ENCODE assay signal across 27 cellular contexts in genomic region chr5:88613051-88613450, GRCh38.
DNase-seq lines count a peak whose midpoint lies in the region; ATAC-seq and TF ChIP-seq lines count a peak whose summit lies in the region.
"Had no signal": no experiment of that assay in that cellular context is flagged by ENCODE, and none has a peak within 500 bp of the region (broad histone marks: within the 10 kb centered on the region; RNA-seq: fewer than 3 reads in every experiment).

No MANE protein-coding gene starts in this region.

- H3K9me3 Mint-ChIP-seq in glutamatergic neuron (ENCODE audit: unreplicated experiment): peaks cover 2% of the 10 kb centered on the region
- no peaks in the 10 kb centered on the region; the same call in 1 of the 2 replicates for H3K9me3 Mint-ChIP-seq in HFFc6
- H3K9me3 Mint-ChIP-seq in T-helper 2 cell treated with Interferon-gamma antibody and Interleukin-4, amounts not matched to agents 5 μg/mL and 100 μg/mL, for 36 hours: no peaks in the 10 kb centered on the region

- H3K9ac ChIP-seq in GM23248: no peak overlapping the region
- H3K9ac ChIP-seq: BLaER1 had no signal

- H3K27me3 Mint-ChIP-seq in glutamatergic neuron (ENCODE audit: unreplicated experiment): peaks cover 3% of the 10 kb centered on the region
- H3K27me3 Mint-ChIP-seq in HFFc6 (ENCODE audit: insufficient read depth): no peaks in the 10 kb centered on the region
- no peaks in the 10 kb centered on the region for H3K27me3 Mint-ChIP-seq in T-helper 2 cell treated with Interferon-gamma antibody and Interleukin-4, amounts not matched to agents 5 μg/mL and 100 μg/mL, for 36 hours (ENCODE audit: low read depth)

- no peak overlapping the region for H3K4me2 ChIP-seq in GM23248 (ENCODE audit: unreplicated experiment)
- H3K4me2 ChIP-seq: BLaER1, GM23338 had no signal

- no peaks in the 10 kb centered on the region for H3K27me3 ChIP-seq in GM23248 (replicated peaks; ENCODE audit: insufficient read depth)
- H3K27me3 ChIP-seq: BLaER1, MG63 had no signal

- H3K36me3 ChIP-seq in GM23248 (ENCODE audit: low read depth): no peaks in the 10 kb centered on the region
- H3K36me3 ChIP-seq: BLaER1, MG63 had no signal

- DNase-seq in NCI-H82 (lab: John Stamatoyannopoulos, UW): peak; percentile 0
- no peak for DNase-seq in NCI-H82 treated with DMSO at 0.1 percent for 48 hours (lab: John Stamatoyannopoulos, UW; ENCODE audit: unreplicated experiment)
- DNase-seq in GM23248: peak; percentile 4
- DNase-seq in NCI-H69 (lab: John Stamatoyannopoulos, UW): peak; percentile 84
- no peak for DNase-seq in glutamatergic neuron
- DNase-seq in HFFc6: no peak
- no peak for DNase-seq in T-helper 2 cell treated with Interferon-gamma antibody and Interleukin-4, amounts not matched to agents 5 μg/mL and 100 μg/mL, for 36 hours (ENCODE audit: low spot score)
- DNase-seq: 8988T; CD4-positive, CD25-positive, alpha-beta regulatory T cell; HCEC 1CT; KBM-7; MG63; NCI-H1105; NCI-H1436 treated with DMSO at 0.1 percent for 48 hours; NCI-H187 treated with DMSO at 0.1 percent for 48 hours; NCI-H2171 treated with DMSO at 0.1 percent for 48 hours; NCI-H345; NCI-H510A treated with DMSO at 0.1 percent for 48 hours; NCI-H748 treated with DMSO at 0.1 percent for 48 hours; NK-92 treated with Interleukin-12 subunit alpha and Interleukin-12 subunit beta, amount 100 ng/mL, for 24 hours; RPMI8226; SHP77; T-cell had no signal

- in situ Hi-C loops in GM23248 (cut with MboI): no loop called here

- no peaks in the 10 kb centered on the region for H3K9me2 ChIP-seq in GM23248 (ENCODE audit: insufficient read depth)

- H2AFZ ChIP-seq in GM23248: no peak overlapping the region
- H2AFZ ChIP-seq: GM23338 had no signal

- H3K36me3 Mint-ChIP-seq in glutamatergic neuron (ENCODE audit: unreplicated experiment) (no peaks in the 10 kb centered on the region), HFFc6 (ENCODE audit: low read depth) (no peaks in the 10 kb centered on the region)
- H3K36me3 Mint-ChIP-seq in T-helper 2 cell treated with Interferon-gamma antibody and Interleukin-4, amounts not matched to agents 5 μg/mL and 100 μg/mL, for 36 hours (ENCODE audit: low read depth): no peaks in the 10 kb centered on the region
- H3K36me3 Mint-ChIP-seq: CD4-positive, CD25-positive, alpha-beta regulatory T cell; T-cell had no signal

- H4K20me1 ChIP-seq in GM23248 (ENCODE audit: insufficient read depth): no peaks in the 10 kb centered on the region
- H4K20me1 ChIP-seq: BLaER1 had no signal

- H3K4me1 Mint-ChIP-seq in glutamatergic neuron (ENCODE audit: low read depth, unreplicated experiment): no peaks in the 10 kb centered on the region
- no peaks in the 10 kb centered on the region for H3K4me1 Mint-ChIP-seq in HFFc6 (ENCODE audit: low read depth)
- H3K4me1 Mint-ChIP-seq in T-helper 2 cell treated with Interferon-gamma antibody and Interleukin-4, amounts not matched to agents 5 μg/mL and 100 μg/mL, for 36 hours (ENCODE audit: low read depth): no peaks in the 10 kb centered on the region
- H3K4me1 Mint-ChIP-seq: CD4-positive, CD25-positive, alpha-beta regulatory T cell; GM23338; T-cell had no signal

- H3F3A ChIP-seq in GM23248 (ENCODE audit: insufficient read depth): no peaks in the 10 kb centered on the region

- H3K4me1 ChIP-seq in GM23248 (ENCODE audit: insufficient read depth): no peaks in the 10 kb centered on the region
- H3K4me1 ChIP-seq: BLaER1 had no signal

- no peaks in the 10 kb centered on the region for H3K79me2 ChIP-seq in GM23248 (ENCODE audit: insufficient read depth)

- no peak overlapping the region for H3K27ac ChIP-seq in GM23248
- H3K27ac ChIP-seq: BLaER1, HL-60 had no signal

- H3K27ac Mint-ChIP-seq in glutamatergic neuron (ENCODE audit: unreplicated experiment) (peak overlapping the region; percentile 34), HFFc6 (no peak overlapping the region)
- H3K27ac Mint-ChIP-seq in T-helper 2 cell treated with Interferon-gamma antibody and Interleukin-4, amounts not matched to agents 5 μg/mL and 100 μg/mL, for 36 hours: no peak overlapping the region
- H3K27ac Mint-ChIP-seq: CD4-positive, CD25-positive, alpha-beta regulatory T cell; GM23338; T-cell had no signal

- no peaks in the 10 kb centered on the region for H3K9me3 ChIP-seq in GM23248 (ENCODE audit: low read depth)

- no peak overlapping the region for H3K4me3 Mint-ChIP-seq in glutamatergic neuron (ENCODE audit: unreplicated experiment)
- no peak overlapping the region for H3K4me3 Mint-ChIP-seq in HFFc6
- H3K4me3 Mint-ChIP-seq in T-helper 2 cell treated with Interferon-gamma antibody and Interleukin-4, amounts not matched to agents 5 μg/mL and 100 μg/mL, for 36 hours: no peak overlapping the region
- H3K4me3 Mint-ChIP-seq: CD4-positive, CD25-positive, alpha-beta regulatory T cell; GM23338; T-cell had no signal

- ATAC-seq in HG03439 (IDR thresholded peaks at IDR 0.05; ENCODE audit: unreplicated experiment): no peak
- ATAC-seq: GM23338, T-cell had no signal

- TF ChIP-seq CTCF in glutamatergic neuron (IDR thresholded peaks at IDR 0.05; ENCODE audit: partially characterized antibody, unreplicated experiment) (no peak), HFFc6 (IDR thresholded peaks at IDR 0.05) (no peak)

- no peak overlapping the region for H3K4me3 ChIP-seq in GM23248
- H3K4me3 ChIP-seq: BLaER1, GM23338, MG63 had no signal

Comparison
In these comparisons a context has a peak if more than half of its experiments do, and no peak if none do; other contexts are left out.
1. DNase-seq: peak in NCI-H82 (single experiment), GM23248 (single experiment) and NCI-H69 (single experiment); none in NCI-H82 treated with DMSO at 0.1 percent for 48 hours (single experiment), glutamatergic neuron (single experiment), HFFc6 (single experiment) and T-helper 2 cell treated with Interferon-gamma antibody and Interleukin-4, amounts not matched to agents 5 μg/mL and 100 μg/mL, for 36 hours (single experiment).